Comparison of ENCODE assay signal across 1 cellular context in genomic region chr15:39250001-39250400, GRCh38.
TF ChIP-seq lines count a peak whose summit lies in the region.

No MANE protein-coding gene starts in this region.

TF ChIP-seq in endothelial cell of umbilical vein, 7 proteins besides CTCF, POLR2A, EP300 and RAD21 (continued from another document):
- no peak for TF ChIP-seq MAX (IDR thresholded peaks at IDR 0.05; ENCODE audit: insufficient read depth, insufficient read length)
- no peak for TF ChIP-seq GATA2 (IDR thresholded peaks at IDR 0.05; ENCODE audit: insufficient read depth, insufficient read length, low read depth, low read length)
